26 cellular contexts compared by ENCODE assay signal in the genomic region with DNA sequence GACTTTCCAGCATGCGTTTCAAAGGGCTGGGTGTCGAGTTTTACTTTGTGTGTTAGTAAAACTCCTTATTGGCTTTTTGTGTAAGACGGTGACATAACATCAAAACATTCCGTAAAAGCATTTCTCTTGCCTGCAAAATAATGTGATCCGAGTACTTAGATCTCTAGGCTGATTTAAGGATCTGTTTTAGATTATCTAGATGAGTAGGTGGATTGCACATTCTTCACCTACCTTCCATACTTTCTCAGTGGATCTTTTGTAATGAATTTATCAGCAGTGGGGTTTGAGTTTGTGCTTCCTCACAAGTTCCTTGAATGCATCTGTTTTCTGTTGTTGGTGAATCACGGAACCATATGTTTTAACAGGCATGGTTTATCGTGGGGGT. TPM values are rescaled to one million over a fixed set of nuclear protein-coding genes. Genes with fewer than 3 reads are reported as not detected.
DNase-seq lines count a peak whose midpoint lies in the region; ATAC-seq, FAIRE-seq and TF ChIP-seq lines count a peak whose summit lies in the region.
"Had no signal": no experiment of that assay in that cellular context is flagged by ENCODE, and none has a peak within 500 bp of the region (broad histone marks: within the 10 kb centered on the region; RNA-seq: fewer than 3 reads in every experiment).

No MANE protein-coding gene starts in this region.

- peaks cover 4% of the 10 kb centered on the region for H3K36me3 Mint-ChIP-seq in type B pancreatic cell

- no peak overlapping the region for H3K4me3 Mint-ChIP-seq in type B pancreatic cell
- H3K4me3 Mint-ChIP-seq: activated naive CD8-positive, alpha-beta T cell treated with anti-CD3 and anti-CD28 coated beads, Interleukin-2, amount 10 ng/mL, durations not matched to agents 7 days and 5 days; activated T-helper 1 cell treated with anti-CD3 and anti-CD28 coated beads, Interleukin-12 subunit alpha, Interleukin-12 subunit beta, Interleukin-2, Interleukin-4 antibody, amounts not matched to agents 30 ng/mL and 10 ng/mL and 1 ng/mL, durations not matched to agents 14 hours and 24 hours and 36 hours; CD4-positive, alpha-beta T cell; nephron progenitor cell had no signal

- TF ChIP-seq EP300 in HepG2 (IDR thresholded peaks at IDR 0.05; ENCODE audit: low read depth in 2 of 2, low read length in 2 of 2) (no peak), HepG2 (CRISPR knock-in tag; IDR thresholded peaks at IDR 0.05; ENCODE audit: borderline replicate concordance) (no peak)

- H3K4me2 ChIP-seq in HepG2 (ENCODE audit: low read depth, low read length) = no peak overlapping the region

- H3K4me1 Mint-ChIP-seq in type B pancreatic cell (ENCODE audit: unreplicated experiment) = peaks cover 33% of the 10 kb centered on the region
- H3K4me1 Mint-ChIP-seq: activated naive CD8-positive, alpha-beta T cell treated with anti-CD3 and anti-CD28 coated beads, Interleukin-2, amount 10 ng/mL, durations not matched to agents 7 days and 5 days had no signal

- in situ Hi-C loops in HepG2 (cut with HindIII; ENCODE audit: extremely low pct_ligation_motif_present, low pct_unique_long_range_greater_than_20kb) = no loop called here

- DNase-seq in HepG2 (ENCODE audit: low spot score) = no peak
- peak; percentile 40 for DNase-seq in dedifferentiated amniotic fluid mesenchymal stem cell (ENCODE audit: extremely low spot score)
- DNase-seq in type B pancreatic cell (ENCODE audit: extremely low spot score, unreplicated experiment) = no peak
- DNase-seq in NCI-H1048 (lab: John Stamatoyannopoulos, UW) = no peak
- DNase-seq in stimulated activated CD4-positive, alpha-beta T cell treated with anti-CD3 and anti-CD28 coated beads, Interleukin-4, amount 100 ng/mL, for 24 hours = no peak
- DNase-seq: activated naive CD8-positive, alpha-beta T cell treated with anti-CD3 and anti-CD28 coated beads, Interleukin-2, amount 10 ng/mL, durations not matched to agents 7 days and 5 days; CD4-positive, alpha-beta T cell; DMS53; dorsolateral prefrontal cortex; IMR-90; NCI-H2081 treated with DMSO at 0.1 percent for 48 hours; NCI-H510A treated with DMSO at 0.1 percent for 48 hours; nephron progenitor cell; stimulated activated naive CD4-positive, alpha-beta T cell treated with Interleukin-2 at 50 U/mL for 16 hours had no signal

- peak overlapping the region in 1 of 2 donors; percentile 10 for H3K27ac ChIP-seq in liver (ENCODE audit: low read depth in 1 of 2, low read length in 2 of 2)
- H3K27ac ChIP-seq in HepG2 (ENCODE audit: extremely low read length, insufficient read depth, low read length) = no peak overlapping the region
- peak overlapping the region; percentile 29 for H3K27ac ChIP-seq in mesodermal cell (ENCODE audit: low read depth, low read length, severe bottlenecking)

- TF ChIP-seq RAD21 in liver (IDR thresholded peaks at IDR 0.05) (no peak), HepG2 (CRISPR knock-in tag; IDR thresholded peaks at IDR 0.05) (no peak)

- no peaks in the 10 kb centered on the region for H3K27me3 Mint-ChIP-seq in type B pancreatic cell
- H3K27me3 Mint-ChIP-seq: activated naive CD8-positive, alpha-beta T cell treated with anti-CD3 and anti-CD28 coated beads, Interleukin-2, amount 10 ng/mL, durations not matched to agents 7 days and 5 days; CD4-positive, alpha-beta T cell had no signal

- H3K79me2 ChIP-seq in HepG2 (ENCODE audit: insufficient read depth, low read length) = peaks cover 89% of the 10 kb centered on the region

- no TSS peak for BruUV-seq in HepG2 (replicated peaks; lab: Mats Ljungman, UMichigan)

- peak overlapping the region; percentile 46 for H3K27ac Mint-ChIP-seq in type B pancreatic cell
- H3K27ac Mint-ChIP-seq: activated naive CD8-positive, alpha-beta T cell treated with anti-CD3 and anti-CD28 coated beads, Interleukin-2, amount 10 ng/mL, durations not matched to agents 7 days and 5 days; activated T-helper 1 cell treated with anti-CD3 and anti-CD28 coated beads, Interleukin-12 subunit alpha, Interleukin-12 subunit beta, Interleukin-2, Interleukin-4 antibody, amounts not matched to agents 30 ng/mL and 10 ng/mL and 1 ng/mL, durations not matched to agents 14 hours and 24 hours and 36 hours; CD4-positive, alpha-beta T cell had no signal

- H3K9me3 ChIP-seq in liver (ENCODE audit: control insufficient read depth in 4 of 4, low read length in 3 of 4) (no peaks in the 10 kb centered on the region), HepG2 (ENCODE audit: low read length) (no peaks in the 10 kb centered on the region), mesodermal cell (ENCODE audit: control insufficient read depth, low read length) (no peaks in the 10 kb centered on the region)
- H3K9me3 ChIP-seq: heart right ventricle, upper lobe of left lung had no signal

- no peak overlapping the region for H2AFZ ChIP-seq in HepG2 (ENCODE audit: low read length)

- intact Hi-C loops in HepG2 (cut with micrococcal nuclease; ENCODE audit: unreplicated experiment) = no loop called here

- no peak for ATAC-seq in HepG2
- ATAC-seq in GM21367 (IDR thresholded peaks at IDR 0.05; ENCODE audit: unreplicated experiment) = no peak
- ATAC-seq: activated CD4-positive, CD25-positive, alpha-beta regulatory T cell treated with anti-CD3 and anti-CD28 coated beads, Interleukin-2, amount 50 U/mL, for 24 hours had no signal

- WGBS in liver = 87% methylated on average over 7 of the region's 7 CpGs
- 95% methylated on average over 7 of the region's 7 CpGs for WGBS in HepG2 (ENCODE audit: low lambda C conversion rate)
- WGBS in mesodermal cell (ENCODE audit: insufficient coverage in 2 of 2), 2 experiments = 100% methylated on average over 1 of the region's 7 CpGs; no CpG with 5 or more reads in 1 of the 2 experiments

- POLR2A ChIA-PET in HepG2 (lab: Yijun Ruan, JAX) = no interaction called here

- H3K36me3 ChIP-seq in liver (ENCODE audit: control insufficient read depth in 4 of 4, insufficient read depth in 3 of 4, low read depth in 1 of 4, low read length in 3 of 4) (no peaks in the 10 kb centered on the region), HepG2 (replicated peaks in 1 of 2; ENCODE audit: control insufficient read depth in 1 of 2, insufficient read depth in 2 of 2, low read length in 2 of 2) (peaks cover 1 to 7% of the 10 kb centered on the region in 2 experiments), mesodermal cell (ENCODE audit: control insufficient read depth, insufficient read depth, low read length) (peaks cover 31% of the 10 kb centered on the region)
- H3K36me3 ChIP-seq: upper lobe of left lung had no signal

- no peaks in the 10 kb centered on the region for H3K9me3 Mint-ChIP-seq in type B pancreatic cell
- H3K9me3 Mint-ChIP-seq: activated naive CD8-positive, alpha-beta T cell treated with anti-CD3 and anti-CD28 coated beads, Interleukin-2, amount 10 ng/mL, durations not matched to agents 7 days and 5 days; activated T-helper 1 cell treated with anti-CD3 and anti-CD28 coated beads, Interleukin-12 subunit alpha, Interleukin-12 subunit beta, Interleukin-2, Interleukin-4 antibody, amounts not matched to agents 30 ng/mL and 10 ng/mL and 1 ng/mL, durations not matched to agents 14 hours and 24 hours and 36 hours; CD4-positive, alpha-beta T cell; nephron progenitor cell had no signal

- H3K27me3 ChIP-seq in liver (ENCODE audit: control insufficient read depth in 4 of 4, insufficient read depth in 4 of 4, low read length in 3 of 4) = no peaks in the 10 kb centered on the region
- no peaks in the 10 kb centered on the region for H3K27me3 ChIP-seq in HepG2 (ENCODE audit: control insufficient read depth in 1 of 2, insufficient read depth in 2 of 2, low read length in 2 of 2)
- H3K27me3 ChIP-seq: dorsolateral prefrontal cortex, heart right ventricle, upper lobe of left lung had no signal

- no peak overlapping the region for H3K4me3 ChIP-seq in liver (ENCODE audit: low read depth in 1 of 3, low read length in 3 of 3)
- H3K4me3 ChIP-seq in HepG2 (replicated peaks in 1 of 3; ENCODE audit: insufficient read depth in 1 of 3, low read depth in 2 of 3, low read length in 3 of 3) = no peak overlapping the region
- no peak overlapping the region for H3K4me3 ChIP-seq in mesodermal cell (ENCODE audit: extremely low read depth, insufficient read depth, low read length, poor library complexity, severe bottlenecking)
- H3K4me3 ChIP-seq: dorsolateral prefrontal cortex, heart right ventricle, upper lobe of left lung had no signal

- H4K20me1 ChIP-seq in HepG2 (ENCODE audit: insufficient read depth, low read length) = peaks cover 9% of the 10 kb centered on the region; the same call in 1 of the 2 replicates

- H3K9ac ChIP-seq in liver (ENCODE audit: low read depth in 1 of 2, low read length in 2 of 2) = peak overlapping the region in 1 of 2 donors; percentile 1
- no peak overlapping the region for H3K9ac ChIP-seq in HepG2 (ENCODE audit: insufficient read depth, low read depth, low read length)

- CTCF ChIA-PET in HepG2 (lab: Yijun Ruan, JAX; ENCODE audit: low intra/inter-chr PET ratio, low total read pairs) = no interaction called here

- H3K4me1 ChIP-seq in liver (ENCODE audit: control insufficient read depth in 4 of 4, insufficient read depth in 4 of 4, low read length in 3 of 4) (peaks cover 3 to 15% (median 10%) of the 10 kb centered on the region in 4 donors), HepG2 (ENCODE audit: insufficient read depth, low read length) (peaks cover 32% of the 10 kb centered on the region), mesodermal cell (ENCODE audit: control insufficient read depth, insufficient read depth, low read length, poor library complexity, severe bottlenecking) (peaks cover 4% of the 10 kb centered on the region)

- no peak for TF ChIP-seq POLR2A in HepG2 (IDR thresholded peaks at IDR 0.05; ENCODE audit: insufficient read depth in 1 of 2, low read depth in 2 of 2, low read length in 2 of 2)

- no peak for FAIRE-seq in HepG2 (lab: Jason Lieb, UNC)
- FAIRE-seq: A204.1, bronchial epithelial cell, GM18507, H1, islet of Langerhans had no signal

- TF ChIP-seq CTCF in liver (IDR thresholded peaks at IDR 0.05; ENCODE audit: low read depth, low read length, missing input control) (no peak), HepG2 (CRISPR knock-in tag; IDR thresholded peaks at IDR 0.05) (no peak), type B pancreatic cell (conservative IDR thresholded peaks at IDR 0.05) (no peak)

RNA-seq across cellular contexts. Expression of a gene that starts 7.6 kb away (rescaled TPM):
- total RNA-seq in liver (10 to 100 TPM in 1 of 2 donors, 1 to 10 TPM in 1; 7.9 to 14.0 TPM), HepG2 (2016; rRNA removed; fragmentation: Illumina TruSeq; extraction: Trizol) (22.7 and 27.5 TPM in 2 replicates), type B pancreatic cell (ENCODE audit: low replicate concordance) (19.6 and 24.1 TPM in 2 replicates)
- polyA plus RNA-seq in liver (1 to 10 TPM; 5.2 to 7.4 TPM), HepG2 (2011; rRNA removed) (30.3 and 35.3 TPM in 2 replicates)
- total RNA-seq in HepG2 (2016; cell fraction: cytosol; rRNA removed; fragmentation: Illumina TruSeq; extraction: Trizol; ENCODE audit: low read depth) = 19.8 and 21.2 TPM in 2 replicates
- 21.5 and 25.3 TPM in 2 replicates for total RNA-seq in HepG2 (2016; cell fraction: insoluble cytoplasmic fraction; rRNA removed; fragmentation: Illumina TruSeq; extraction: Trizol)
- total RNA-seq in HepG2 (2016; cell fraction: membrane; rRNA removed; fragmentation: Illumina TruSeq; extraction: Trizol) = 14.1 and 14.9 TPM in 2 replicates
- 16.2 and 18.3 TPM in 2 replicates for total RNA-seq in HepG2 (2016; cell fraction: nucleus; rRNA removed; fragmentation: Illumina TruSeq; extraction: Trizol)
- 18.9 and 20.5 TPM in 2 replicates for polyA plus RNA-seq in HepG2 (2011; cell fraction: cytosol; rRNA removed)
- 24.9 and 25.4 TPM in 2 replicates for polyA plus RNA-seq in HepG2 (2011; cell fraction: nucleus; rRNA removed)
- 19.6 and 25.6 TPM in 2 replicates for polyA plus RNA-seq in HepG2 (2012)
- polyA plus RNA-seq in HepG2 (2016; cell fraction: cytosol; fragmentation: Illumina TruSeq; extraction: Trizol; ENCODE audit: low read depth) = 1.3 and 2.0 TPM in 2 replicates
- polyA plus RNA-seq in HepG2 (2016; cell fraction: insoluble cytoplasmic fraction; fragmentation: Illumina TruSeq; extraction: Trizol; ENCODE audit: low read depth) = 22.9 and 25.3 TPM in 2 replicates
- polyA plus RNA-seq in HepG2 (2016; cell fraction: membrane; fragmentation: Illumina TruSeq; extraction: Trizol; ENCODE audit: low read depth) = 3.9 and 4.5 TPM in 2 replicates
- polyA plus RNA-seq in HepG2 (2016; cell fraction: nucleus; fragmentation: Illumina TruSeq; extraction: Trizol; ENCODE audit: insufficient read depth, low read depth) = 26.8 and 27.2 TPM in 2 replicates
- 43.3 and 66.9 TPM in 2 replicates for polyA minus RNA-seq in HepG2 (2011; rRNA and poly(A)+ RNA removed; ENCODE audit: low replicate concordance)
- polyA minus RNA-seq in HepG2 (2011; cell fraction: cytosol; rRNA and poly(A)+ RNA removed) = 15.5 and 21.7 TPM in 2 replicates
- 19.7 and 26.4 TPM in 2 replicates for polyA minus RNA-seq in HepG2 (2011; cell fraction: nucleus; rRNA and poly(A)+ RNA removed)
- polyA plus RNA-seq in mesodermal cell (2013, experiment 1 of 2) = 19.9 TPM
- 19.5 TPM for polyA plus RNA-seq in mesodermal cell (2013, experiment 2 of 2)
